Comparison of ENCODE assay signal across 23 cellular contexts in the genomic region with DNA sequence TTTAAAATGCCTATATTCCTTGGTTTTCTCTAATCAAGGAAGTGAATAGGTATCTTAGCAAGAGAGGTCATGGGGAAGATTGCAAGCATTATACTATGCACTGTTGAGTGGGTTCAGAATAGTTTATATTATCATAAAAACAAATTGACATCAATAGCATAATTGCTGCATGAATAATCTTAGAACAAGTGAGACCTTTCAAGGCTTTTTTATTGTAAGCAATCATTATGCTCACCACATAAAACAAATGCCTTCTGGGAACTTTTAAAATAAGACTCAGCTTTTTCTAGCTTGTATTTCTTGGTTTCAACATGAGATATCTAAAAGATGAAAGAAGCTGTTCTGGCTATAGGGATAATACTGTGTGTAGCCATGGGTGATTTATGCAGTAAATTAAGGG.
DNase-seq lines count a peak whose midpoint lies in the region; ATAC-seq and TF ChIP-seq lines count a peak whose summit lies in the region.
"Had no signal": no experiment of that assay in that cellular context is flagged by ENCODE, and none has a peak within 500 bp of the region (broad histone marks: within the 10 kb centered on the region; RNA-seq: fewer than 3 reads in every experiment).

No MANE protein-coding gene starts in this region.

- no peak overlapping the region for H3K4me3 ChIP-seq in Loucy (ENCODE audit: low read length, poor library complexity, severe bottlenecking)
- H3K4me3 ChIP-seq in SK-N-MC, result peak overlapping the region; percentile 75
- H3K4me3 ChIP-seq in CD4-positive, alpha-beta memory T cell (ENCODE audit: low read length in 2 of 2), result no peak overlapping the region
- H3K4me3 ChIP-seq in trophoblast cell (ENCODE audit: low read depth, low read length), result no peak overlapping the region
- H3K4me3 ChIP-seq: BLaER1, SJSA1 had no signal

- no peak overlapping the region for H2BK120ac ChIP-seq in trophoblast cell (ENCODE audit: insufficient read depth, low read length, poor library complexity)

- H2AK5ac ChIP-seq in trophoblast cell (ENCODE audit: low read length), result no peak overlapping the region

- H4K8ac ChIP-seq in trophoblast cell (ENCODE audit: low read depth, low read length), result no peak overlapping the region

- H3K4me1 Mint-ChIP-seq in natural killer cell, result peaks cover 0 to 5% of the 10 kb centered on the region in 2 donors
- H3K4me1 Mint-ChIP-seq in CD4-positive, alpha-beta memory T cell, result no peaks in the 10 kb centered on the region

- CTCF ChIA-PET in CD4-positive, alpha-beta memory T cell (lab: Charles Lee; ENCODE audit: partially characterized antibody), result no interaction called here

- no peaks in the 10 kb centered on the region for H3K79me1 ChIP-seq in trophoblast cell (ENCODE audit: low read length)

- H4K12ac ChIP-seq in trophoblast cell (ENCODE audit: low read depth, low read length), result no peak overlapping the region

- peak overlapping the region; percentile 90; the same call in 1 of the 2 replicates for H2AFZ ChIP-seq in Loucy (ENCODE audit: low read length)
- H2AFZ ChIP-seq in trophoblast cell (ENCODE audit: insufficient read depth, low read length, poor library complexity), result no peak overlapping the region

- H3K27me3 ChIP-seq in Loucy (ENCODE audit: insufficient read depth, low read length, poor library complexity, severe bottlenecking), result no peaks in the 10 kb centered on the region
- H3K27me3 ChIP-seq in CD4-positive, alpha-beta memory T cell (ENCODE audit: insufficient read depth, low read length), result no peaks in the 10 kb centered on the region
- no peaks in the 10 kb centered on the region for H3K27me3 ChIP-seq in trophoblast cell (ENCODE audit: insufficient read depth, low read length)
- H3K27me3 ChIP-seq: BLaER1, SJSA1 had no signal

- ATAC-seq in GM19023 (IDR thresholded peaks at IDR 0.05; ENCODE audit: unreplicated experiment) (no peak), natural killer cell (no peak)

- H3K9ac ChIP-seq in Loucy (ENCODE audit: low read depth, low read length, poor library complexity, severe bottlenecking) (no peak overlapping the region), SK-N-MC (ENCODE audit: insufficient read length) (peak overlapping the region; percentile 46), trophoblast cell (ENCODE audit: low read length) (no peak overlapping the region)
- H3K9ac ChIP-seq: BLaER1 had no signal

- H3K9me3 ChIP-seq in Loucy (ENCODE audit: insufficient read depth, low read depth, low read length), result no peaks in the 10 kb centered on the region
- H3K9me3 ChIP-seq in SK-N-MC (ENCODE audit: low read depth, low read length), result no peaks in the 10 kb centered on the region
- no peaks in the 10 kb centered on the region for H3K9me3 ChIP-seq in CD4-positive, alpha-beta memory T cell (ENCODE audit: control insufficient read depth in 1 of 2, low read length in 2 of 2)
- no peaks in the 10 kb centered on the region for H3K9me3 ChIP-seq in trophoblast cell (ENCODE audit: insufficient read depth, low read depth, low read length)
- H3K9me3 ChIP-seq: SJSA1 had no signal

- no peaks in the 10 kb centered on the region for H3K79me2 ChIP-seq in Loucy (ENCODE audit: insufficient read depth, low read length)
- no peaks in the 10 kb centered on the region for H3K79me2 ChIP-seq in trophoblast cell (ENCODE audit: control insufficient read depth, insufficient read depth, low read length, poor library complexity)

- no peak overlapping the region for H2BK12ac ChIP-seq in trophoblast cell (ENCODE audit: low read length)

- H3K9me2 ChIP-seq in Loucy (replicated peaks; ENCODE audit: low read depth, low read length), result no peaks in the 10 kb centered on the region

- H3K4me1 ChIP-seq in Loucy (ENCODE audit: insufficient read depth, low read length, poor library complexity, severe bottlenecking) (peaks cover 11% of the 10 kb centered on the region), trophoblast cell (ENCODE audit: control insufficient read depth in 1 of 2, insufficient read depth in 2 of 2, low read length in 2 of 2) (no peaks in the 10 kb centered on the region)
- H3K4me1 ChIP-seq in CD4-positive, alpha-beta memory T cell (ENCODE audit: insufficient read depth, low read length), result no peaks in the 10 kb centered on the region
- H3K4me1 ChIP-seq: SJSA1 had no signal

- no peak overlapping the region for H4K91ac ChIP-seq in trophoblast cell (ENCODE audit: low read depth, low read length)

- peak overlapping the region; percentile 85 for H3K27ac ChIP-seq in SK-N-MC
- no peak overlapping the region for H3K27ac ChIP-seq in CD4-positive, alpha-beta memory T cell (ENCODE audit: low read depth, low read length)
- no peak overlapping the region for H3K27ac ChIP-seq in trophoblast cell (ENCODE audit: low read depth, low read length)
- H3K27ac ChIP-seq: SJSA1 had no signal

- H2BK5ac ChIP-seq in trophoblast cell (ENCODE audit: low read depth, low read length, poor library complexity), result no peak overlapping the region

- no peak overlapping the region for H3K27ac Mint-ChIP-seq in natural killer cell
- H3K27ac Mint-ChIP-seq in CD4-positive, alpha-beta memory T cell, result no peak overlapping the region
- H3K27ac Mint-ChIP-seq: CD4-positive, CD25-positive, alpha-beta regulatory T cell; IgD-negative memory B cell had no signal

- H3K4me2 ChIP-seq in Loucy (ENCODE audit: low read depth, low read length, poor library complexity, severe bottlenecking) (no peak overlapping the region), trophoblast cell (ENCODE audit: low read length) (no peak overlapping the region)

- H3K18ac ChIP-seq in trophoblast cell (ENCODE audit: low read length), result no peak overlapping the region

- no peaks in the 10 kb centered on the region for H3K27me3 Mint-ChIP-seq in natural killer cell (ENCODE audit: low read depth in 2 of 2)
- peaks cover 0 to under 1% of the 10 kb centered on the region in 2 donors for H3K27me3 Mint-ChIP-seq in CD4-positive, alpha-beta memory T cell

- no peaks in the 10 kb centered on the region for H3F3A ChIP-seq in Loucy (ENCODE audit: low read depth)

- TF ChIP-seq CTCF in Loucy (conservative IDR thresholded peaks at IDR 0.05; ENCODE audit: low read length), result no peak
- TF ChIP-seq CTCF in natural killer cell (IDR thresholded peaks at IDR 0.05), result no peak

- H3K9me3 Mint-ChIP-seq in natural killer cell, result no peaks in the 10 kb centered on the region
- peaks cover 0 to 3% (median 0%) of the 10 kb centered on the region in 8 donors for H3K9me3 Mint-ChIP-seq in CD4-positive, alpha-beta memory T cell
- H3K9me3 Mint-ChIP-seq: IgD-negative memory B cell had no signal

- H3K4me3 Mint-ChIP-seq in natural killer cell, result no peak overlapping the region
- H3K4me3 Mint-ChIP-seq in CD4-positive, alpha-beta memory T cell, result no peak overlapping the region
- H3K4me3 Mint-ChIP-seq: CD4-positive, CD25-positive, alpha-beta regulatory T cell; IgD-negative memory B cell had no signal

- H3K4ac ChIP-seq in trophoblast cell (ENCODE audit: low read depth, low read length), result no peak overlapping the region

- H3K36me3 ChIP-seq in Loucy (ENCODE audit: insufficient read depth, low read length) (no peaks in the 10 kb centered on the region), SK-N-MC (ENCODE audit: insufficient read depth, low read length) (no peaks in the 10 kb centered on the region), trophoblast cell (ENCODE audit: control insufficient read depth in 1 of 2, insufficient read depth in 2 of 2, low read length in 2 of 2) (no peaks in the 10 kb centered on the region)
- H3K36me3 ChIP-seq in CD4-positive, alpha-beta memory T cell (ENCODE audit: insufficient read depth, low read length), result no peaks in the 10 kb centered on the region
- H3K36me3 ChIP-seq: BLaER1, SJSA1 had no signal

- H3K14ac ChIP-seq in trophoblast cell (ENCODE audit: low read length), result no peak overlapping the region

- H3K36me3 Mint-ChIP-seq in natural killer cell, result no peaks in the 10 kb centered on the region
- H3K36me3 Mint-ChIP-seq in CD4-positive, alpha-beta memory T cell, result no peaks in the 10 kb centered on the region
- H3K36me3 Mint-ChIP-seq: CD4-positive, CD25-positive, alpha-beta regulatory T cell; IgD-negative memory B cell had no signal

- no peaks in the 10 kb centered on the region for H4K20me1 ChIP-seq in Loucy (ENCODE audit: insufficient read depth, low read length, poor library complexity, severe bottlenecking)
- H4K20me1 ChIP-seq: BLaER1 had no signal

- DNase-seq in COLO829 (ENCODE audit: low spot score), result peak; percentile 68
- DNase-seq in SK-N-MC (ENCODE audit: low read depth, low spot score), result no peak
- peak; percentile 83 for DNase-seq in foreskin melanocyte
- DNase-seq in natural killer cell, result no peak
- DNase-seq in CD4-positive, alpha-beta memory T cell, result no peak
- DNase-seq in trophoblast cell, result no peak
- DNase-seq: CD4-positive, CD25-positive, alpha-beta regulatory T cell; COR-L47; DMS53; MV-4-11; NCI-H1105; NCI-H1694; NCI-H2029 treated with DMSO at 0.1 percent for 48 hours; NCI-H446 treated with DMSO at 0.1 percent for 48 hours; NCI-H82; NK-92 treated with Interleukin-12 subunit alpha and Interleukin-12 subunit beta, amount 100 ng/mL, for 24 hours; Right ventricle myocardium superior; RPMI8226 had no signal

- H3K23ac ChIP-seq in trophoblast cell (ENCODE audit: low read length), result no peak overlapping the region

- intact Hi-C loops in natural killer cell (cut with micrococcal nuclease), result no loop called here
- intact Hi-C loops in CD4-positive, alpha-beta memory T cell (cut with micrococcal nuclease), result no loop called here

- POLR2A ChIA-PET in CD4-positive, alpha-beta memory T cell (lab: Charles Lee; ENCODE audit: partially characterized antibody), result no interaction called here

Comparison
In these comparisons a context has a peak if more than half of its experiments do, and no peak if none do; other contexts are left out.
1. DNase-seq: peak in COLO829 (single experiment) and foreskin melanocyte (single experiment); none in SK-N-MC (single experiment), natural killer cell (single experiment), CD4-positive, alpha-beta memory T cell (0 of 5) and trophoblast cell (0 of 2).